ENCODE assay signal across 28 cellular contexts in the genomic region with DNA sequence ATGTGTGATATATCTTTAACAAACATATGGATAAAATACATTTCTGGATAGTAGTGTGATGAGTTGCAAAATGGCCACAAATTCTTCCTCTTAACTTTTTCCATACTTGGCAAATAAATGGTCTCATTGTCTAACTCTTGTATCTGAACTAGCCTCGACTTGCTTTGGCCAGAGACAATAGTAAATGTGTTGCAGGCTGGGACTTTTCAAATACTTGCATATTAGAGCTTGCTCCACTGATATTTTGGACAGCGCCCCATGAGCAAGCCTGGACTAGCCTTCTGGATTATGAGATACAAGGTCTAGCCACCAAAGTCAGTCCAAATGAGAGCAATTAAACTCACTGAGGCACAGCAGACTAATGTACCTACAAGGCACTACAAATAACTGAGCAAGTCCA.
DNase-seq lines count a peak whose midpoint lies in the region; ATAC-seq and TF ChIP-seq lines count a peak whose summit lies in the region.
"Had no signal": no experiment of that assay in that cellular context is flagged by ENCODE, and none has a peak within 500 bp of the region (broad histone marks: within the 10 kb centered on the region; RNA-seq: fewer than 3 reads in every experiment).

No MANE protein-coding gene starts in this region.

- H3K18ac ChIP-seq in IMR-90 (ENCODE audit: low read depth, low read length): no peak overlapping the region

- no peaks in the 10 kb centered on the region for H3K9me3 ChIP-seq in IMR-90 (ENCODE audit: control insufficient read depth, insufficient read depth, low read length)
- H3K9me3 ChIP-seq: ascending aorta; BLaER1 treated with 17β-estradiol and CSF1 and Interleukin-3, amounts not matched to agents 10 nM and 100 nM; Caco-2; gastrocnemius medialis; neutrophil; sigmoid colon had no signal

- POLR2A ChIA-PET in IMR-90 (lab: Charles Lee; ENCODE audit: unreplicated experiment): no interaction called here
- POLR2A ChIA-PET in RWPE1 (lab: Yijun Ruan, JAX; ENCODE audit: low non-redundant PET): no interaction called here

- H2BK20ac ChIP-seq in IMR-90 (ENCODE audit: low read depth, low read length): no peak overlapping the region

- H3K4me1 ChIP-seq in IMR-90 (ENCODE audit: control insufficient read depth, insufficient read depth, low read length): no peaks in the 10 kb centered on the region
- H3K4me1 ChIP-seq: ascending aorta; BLaER1 treated with 17β-estradiol and CSF1 and Interleukin-3, amounts not matched to agents 10 nM and 100 nM; Caco-2; gastrocnemius medialis; sigmoid colon had no signal

- no peaks in the 10 kb centered on the region for H4K20me1 ChIP-seq in IMR-90 (ENCODE audit: insufficient read depth, low read length)
- H4K20me1 ChIP-seq: BLaER1 treated with 17β-estradiol and CSF1 and Interleukin-3, amounts not matched to agents 10 nM and 100 nM had no signal

- H4K5ac ChIP-seq in IMR-90 (ENCODE audit: low read depth, low read length): no peak overlapping the region

- no peak overlapping the region for H3K23ac ChIP-seq in IMR-90 (ENCODE audit: low read depth, low read length)

- peaks cover 4% of the 10 kb centered on the region for H3K9me3 Mint-ChIP-seq in stimulated activated memory B cell treated with anti-CD40 and anti-IgM and Interleukin-4, amounts not matched to agents 10 μg/mL and 1 μg/mL and 100 μg/mL, for 72 hours

- H4K8ac ChIP-seq in IMR-90 (ENCODE audit: low read depth in 2 of 2, low read length in 2 of 2): no peak overlapping the region

- in situ Hi-C loops in IMR-90 (cut with MboI; ENCODE audit: low sequenced_read_pairs): no loop called here

- BruUV-seq in IMR-90 (replicated peaks; lab: Mats Ljungman, UMichigan): no TSS peak

- no peak overlapping the region for H3K4me3 ChIP-seq in IMR-90 (ENCODE audit: insufficient read depth, low read depth, low read length)
- H3K4me3 ChIP-seq: ascending aorta; BLaER1 treated with 17β-estradiol and CSF1 and Interleukin-3, amounts not matched to agents 10 nM and 100 nM; gastrocnemius medialis; sigmoid colon had no signal

- ATAC-seq in IMR-90 (ENCODE audit: low read depth) (no peak), GM19324 (IDR thresholded peaks at IDR 0.05; ENCODE audit: low FRiP score, unreplicated experiment) (no peak)
- ATAC-seq in stimulated activated memory B cell treated with anti-CD40 and anti-IgM and Interleukin-4, amounts not matched to agents 10 μg/mL and 1 μg/mL and 100 μg/mL, for 72 hours: no peak
- ATAC-seq: activated naive CD4-positive, alpha-beta T cell treated with anti-CD3 and anti-CD28 coated beads, Interleukin-2, amount 50 U/mL, for 72 hours; gastrocnemius medialis; left cardiac atrium; T-helper 17 cell had no signal

- no peak overlapping the region for H3K56ac ChIP-seq in IMR-90 (ENCODE audit: extremely low read depth, insufficient read depth, low read length)

- H2BK15ac ChIP-seq in IMR-90 (ENCODE audit: low read depth, low read length): no peak overlapping the region

- H3K4me2 ChIP-seq in IMR-90 (ENCODE audit: low read depth, low read length): no peak overlapping the region
- H3K4me2 ChIP-seq: BLaER1 treated with 17β-estradiol and CSF1 and Interleukin-3, amounts not matched to agents 10 nM and 100 nM had no signal

- WGBS in IMR-90 (ENCODE audit: extremely low coverage in 2 of 2, insufficient read length in 1 of 2), 2 experiments: 100% methylated on average over 1 of the region's 2 CpGs; no CpG with 5 or more reads in 1 of the 2 experiments

- no peak overlapping the region for H4K91ac ChIP-seq in IMR-90 (ENCODE audit: insufficient read depth, low read depth, low read length)

- no peak overlapping the region for H3K14ac ChIP-seq in IMR-90 (replicated peaks; ENCODE audit: low read depth, low read length)

- no peaks in the 10 kb centered on the region for H3K4me1 Mint-ChIP-seq in stimulated activated memory B cell treated with anti-CD40 and anti-IgM and Interleukin-4, amounts not matched to agents 10 μg/mL and 1 μg/mL and 100 μg/mL, for 72 hours
- H3K4me1 Mint-ChIP-seq: activated CD4-positive, alpha-beta memory T cell treated with anti-CD3 and anti-CD28 coated beads, Interleukin-2, amount 10 ng/mL, durations not matched to agents 7 days and 5 days; memory B cell; T-helper 17 cell had no signal

- H3K4ac ChIP-seq in IMR-90 (ENCODE audit: low read depth, low read length): no peak overlapping the region

- H2AK9ac ChIP-seq in IMR-90 (replicated peaks; ENCODE audit: low read depth, low read length, poor library complexity): no peak overlapping the region

- TF ChIP-seq CTCF in IMR-90 (conservative IDR thresholded peaks at IDR 0.05; ENCODE audit: low read depth, low read length) (no peak), RWPE1 (conservative IDR thresholded peaks at IDR 0.05; ENCODE audit: low read depth) (no peak)

- no peak overlapping the region for H3K27ac ChIP-seq in IMR-90 (ENCODE audit: insufficient read depth, low read length)
- no peak overlapping the region for H3K27ac ChIP-seq in RWPE1
- H3K27ac ChIP-seq: ascending aorta; BLaER1 treated with 17β-estradiol and CSF1 and Interleukin-3, amounts not matched to agents 10 nM and 100 nM; gastrocnemius medialis; neutrophil; sigmoid colon had no signal

- no peaks in the 10 kb centered on the region for H3K27me3 ChIP-seq in IMR-90 (ENCODE audit: control insufficient read depth, insufficient read depth, low read length)
- H3K27me3 ChIP-seq: ascending aorta; BLaER1 treated with 17β-estradiol and CSF1 and Interleukin-3, amounts not matched to agents 10 nM and 100 nM; gastrocnemius medialis; neutrophil; sigmoid colon had no signal

- no peaks in the 10 kb centered on the region for H3K27me3 Mint-ChIP-seq in stimulated activated memory B cell treated with anti-CD40 and anti-IgM and Interleukin-4, amounts not matched to agents 10 μg/mL and 1 μg/mL and 100 μg/mL, for 72 hours
- H3K27me3 Mint-ChIP-seq: activated CD4-positive, alpha-beta memory T cell treated with anti-CD3 and anti-CD28 coated beads, Interleukin-2, amount 10 ng/mL, durations not matched to agents 7 days and 5 days; memory B cell; progenitor cell of endocrine pancreas; T-helper 17 cell had no signal

- no peak overlapping the region for H3K4me3 Mint-ChIP-seq in stimulated activated memory B cell treated with anti-CD40 and anti-IgM and Interleukin-4, amounts not matched to agents 10 μg/mL and 1 μg/mL and 100 μg/mL, for 72 hours
- H3K4me3 Mint-ChIP-seq: activated CD4-positive, alpha-beta memory T cell treated with anti-CD3 and anti-CD28 coated beads, Interleukin-2, amount 10 ng/mL, durations not matched to agents 7 days and 5 days; memory B cell; T-helper 17 cell had no signal

- H2AK5ac ChIP-seq in IMR-90 (ENCODE audit: low read depth, low read length): no peak overlapping the region

- H2BK120ac ChIP-seq in IMR-90 (ENCODE audit: low read depth, low read length): no peak overlapping the region

- H3K27ac Mint-ChIP-seq in stimulated activated memory B cell treated with anti-CD40 and anti-IgM and Interleukin-4, amounts not matched to agents 10 μg/mL and 1 μg/mL and 100 μg/mL, for 72 hours: no peak overlapping the region
- H3K27ac Mint-ChIP-seq: activated CD4-positive, alpha-beta memory T cell treated with anti-CD3 and anti-CD28 coated beads, Interleukin-2, amount 10 ng/mL, durations not matched to agents 7 days and 5 days; activated naive CD4-positive, alpha-beta T cell treated with anti-CD3 and anti-CD28 coated beads, Interleukin-2, amount 50 U/mL, for 72 hours; memory B cell; progenitor cell of endocrine pancreas; T-helper 17 cell had no signal

- H3K36me3 ChIP-seq in IMR-90 (ENCODE audit: control insufficient read depth, insufficient read depth, low read length): no peaks in the 10 kb centered on the region
- H3K36me3 ChIP-seq: ascending aorta; BLaER1 treated with 17β-estradiol and CSF1 and Interleukin-3, amounts not matched to agents 10 nM and 100 nM; gastrocnemius medialis; neutrophil; sigmoid colon had no signal

- no peaks in the 10 kb centered on the region for H3K36me3 Mint-ChIP-seq in stimulated activated memory B cell treated with anti-CD40 and anti-IgM and Interleukin-4, amounts not matched to agents 10 μg/mL and 1 μg/mL and 100 μg/mL, for 72 hours
- H3K36me3 Mint-ChIP-seq: activated naive CD4-positive, alpha-beta T cell treated with anti-CD3 and anti-CD28 coated beads, Interleukin-2, amount 50 U/mL, for 72 hours; memory B cell had no signal

- CTCF ChIA-PET in IMR-90 (lab: Yijun Ruan, JAX) (no interaction called here), RWPE1 (lab: Yijun Ruan, JAX) (interaction anchor here (0.7 kb wide), 1 partner anchor 17 kb away, joined by 3 read pairs; no protein-coding TSS in a partner anchor)

- dilution Hi-C loops in IMR-90 (cut with HindIII; ENCODE audit: low sequenced_read_pairs, unreplicated experiment): no loop called here

- TF ChIP-seq POLR2A in IMR-90 (IDR thresholded peaks at IDR 0.05; ENCODE audit: low read depth, low read length): no peak

- H2AFZ ChIP-seq in IMR-90 (replicated peaks; ENCODE audit: low read length, poor library complexity): no peak overlapping the region

- intact Hi-C loops in IMR-90 (cut with micrococcal nuclease): no loop called here

- H3K9ac ChIP-seq in IMR-90 (ENCODE audit: low read depth, low read length): no peak overlapping the region
- H3K9ac ChIP-seq: BLaER1 treated with 17β-estradiol and CSF1 and Interleukin-3, amounts not matched to agents 10 nM and 100 nM had no signal

- DNase-seq in IMR-90: peak; percentile 1
- peak; percentile 41 for DNase-seq in RWPE1 (ENCODE audit: low spot score)
- peak; percentile 11 for DNase-seq in dermis blood vessel endothelial cell
- DNase-seq in left kidney (ENCODE audit: low read depth, low spot score): peak; percentile 8
- no peak for DNase-seq in activated T-cell treated with anti-CD3 and anti-CD28 coated beads for 4 hours
- no peak for DNase-seq in activated CD4-positive, alpha-beta T cell treated with anti-CD3 and anti-CD28 coated beads for 4 hours
- DNase-seq: activated CD4-positive, alpha-beta memory T cell treated with anti-CD3 and anti-CD28 coated beads, Interleukin-2, amount 10 ng/mL, durations not matched to agents 7 days and 5 days; activated CD4-positive, CD25-positive, alpha-beta regulatory T cell treated with anti-CD3 and anti-CD28 coated beads, Interleukin-2, amount 50 U/mL, for 72 hours; Caco-2; cerebellar nuclear complex; DMS79; gastrocnemius medialis; Karpas-422; left cardiac atrium; MV-4-11; NCI-H1694 treated with DMSO at 0.1 percent for 48 hours; sigmoid colon; stimulated activated CD4-positive, alpha-beta T cell treated with anti-CD3 and anti-CD28 coated beads, Interleukin-4, amount 100 ng/mL, for 4 hours; stimulated activated naive CD4-positive, alpha-beta T cell; T-helper 17 cell had no signal

- TF ChIP-seq RAD21 in IMR-90 (IDR thresholded peaks at IDR 0.05; ENCODE audit: low read length): no peak

- no peaks in the 10 kb centered on the region for H3K9me1 ChIP-seq in IMR-90 (ENCODE audit: insufficient read depth, low read length)

- no peaks in the 10 kb centered on the region for H3K79me1 ChIP-seq in IMR-90 (ENCODE audit: low read depth in 1 of 2, low read length in 2 of 2)

- H2BK5ac ChIP-seq in IMR-90 (ENCODE audit: low read depth, low read length, poor library complexity, severe bottlenecking): no peak overlapping the region

Comparison
In these comparisons a context has a peak if more than half of its experiments do, and no peak if none do; other contexts are left out.
1. DNase-seq: peak in IMR-90 (single experiment), RWPE1 (single experiment), dermis blood vessel endothelial cell (single experiment) and left kidney (single experiment); none in activated T-cell treated with anti-CD3 and anti-CD28 coated beads for 4 hours (single experiment) and activated CD4-positive, alpha-beta T cell treated with anti-CD3 and anti-CD28 coated beads for 4 hours (0 of 2).